In the genomic region with DNA sequence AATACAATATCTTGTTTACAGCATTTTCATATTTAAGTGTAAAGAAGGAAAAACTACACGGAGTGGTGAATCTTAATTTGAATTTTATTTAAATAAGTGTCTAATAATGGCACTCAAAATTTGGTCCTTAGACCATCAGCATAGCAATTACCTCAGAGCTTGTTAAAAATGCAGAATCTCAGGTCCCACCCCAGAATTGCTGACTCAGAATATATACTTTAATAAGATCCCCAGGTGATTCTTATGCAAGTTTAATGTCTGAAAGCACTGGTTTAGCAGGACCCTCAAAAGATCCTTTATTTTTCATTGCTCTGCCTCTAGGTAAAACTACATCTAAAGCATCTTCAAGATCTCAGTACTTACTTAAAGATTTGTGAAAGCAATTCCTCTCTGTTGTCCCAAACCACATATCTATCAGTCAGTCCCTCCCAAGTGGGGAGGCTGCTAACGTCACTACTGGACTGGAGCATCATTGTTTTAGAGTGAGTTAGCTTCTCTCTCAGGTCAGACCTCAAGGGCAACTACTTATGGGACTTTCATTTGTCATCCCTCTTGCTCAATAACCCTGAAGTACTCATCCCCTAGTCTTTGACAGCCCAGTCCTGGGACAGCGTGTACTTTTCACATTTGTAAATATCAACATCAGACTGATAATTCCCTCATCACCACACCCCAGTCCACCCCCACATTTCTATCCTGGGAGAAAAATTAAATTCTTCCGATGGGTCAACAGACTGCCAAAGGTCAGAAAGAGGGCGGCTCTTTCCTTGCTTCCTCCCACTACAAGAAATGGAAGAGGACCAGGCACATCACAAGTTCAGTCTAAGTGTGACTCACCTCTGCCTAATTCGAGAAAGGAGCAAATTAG, we compare ENCODE assay signal across 1 cellular context.
TF ChIP-seq lines count a peak whose summit lies in the region.

No MANE protein-coding gene starts in this region.

TF ChIP-seq in HepG2, 621 proteins besides CTCF, POLR2A, EP300 and RAD21 (continued from another document):
- TF ChIP-seq, protein P1, sequence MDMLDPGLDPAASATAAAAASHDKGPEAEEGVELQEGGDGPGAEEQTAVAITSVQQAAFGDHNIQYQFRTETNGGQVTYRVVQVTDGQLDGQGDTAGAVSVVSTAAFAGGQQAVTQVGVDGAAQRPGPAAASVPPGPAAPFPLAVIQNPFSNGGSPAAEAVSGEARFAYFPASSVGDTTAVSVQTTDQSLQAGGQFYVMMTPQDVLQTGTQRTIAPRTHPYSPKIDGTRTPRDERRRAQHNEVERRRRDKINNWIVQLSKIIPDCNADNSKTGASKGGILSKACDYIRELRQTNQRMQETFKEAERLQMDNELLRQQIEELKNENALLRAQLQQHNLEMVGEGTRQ (IDR thresholded peaks at IDR 0.05; ENCODE audit: low read depth, low read length) = no peak
- TF ChIP-seq, protein P1 (CRISPR knock-in tag; IDR thresholded peaks at IDR 0.05; ENCODE audit: borderline replicate concordance) = no peak
- TF ChIP-seq ZNF256 (CRISPR knock-in tag; conservative IDR thresholded peaks at IDR 0.05) (no peak), ETV5 (CRISPR knock-in tag; IDR thresholded peaks at IDR 0.05; ENCODE audit: borderline replicate concordance) (no peak), MEIS2 (CRISPR knock-in tag; IDR thresholded peaks at IDR 0.05) (no peak), SETDB1 (CRISPR knock-in tag; IDR thresholded peaks at IDR 0.05; ENCODE audit: borderline replicate concordance) (no peak), ZNF20 (CRISPR knock-in tag; IDR thresholded peaks at IDR 0.05) (no peak), DNMT3B (CRISPR knock-in tag; conservative IDR thresholded peaks at IDR 0.05) (no peak), SOX13 (IDR thresholded peaks at IDR 0.05) (no peak), SOX13 (CRISPR knock-in tag; conservative IDR thresholded peaks at IDR 0.05 in 1 of 2, IDR thresholded peaks at IDR 0.05 in 1 of 2) (no peak)
- TF ChIP-seq, protein P2, sequence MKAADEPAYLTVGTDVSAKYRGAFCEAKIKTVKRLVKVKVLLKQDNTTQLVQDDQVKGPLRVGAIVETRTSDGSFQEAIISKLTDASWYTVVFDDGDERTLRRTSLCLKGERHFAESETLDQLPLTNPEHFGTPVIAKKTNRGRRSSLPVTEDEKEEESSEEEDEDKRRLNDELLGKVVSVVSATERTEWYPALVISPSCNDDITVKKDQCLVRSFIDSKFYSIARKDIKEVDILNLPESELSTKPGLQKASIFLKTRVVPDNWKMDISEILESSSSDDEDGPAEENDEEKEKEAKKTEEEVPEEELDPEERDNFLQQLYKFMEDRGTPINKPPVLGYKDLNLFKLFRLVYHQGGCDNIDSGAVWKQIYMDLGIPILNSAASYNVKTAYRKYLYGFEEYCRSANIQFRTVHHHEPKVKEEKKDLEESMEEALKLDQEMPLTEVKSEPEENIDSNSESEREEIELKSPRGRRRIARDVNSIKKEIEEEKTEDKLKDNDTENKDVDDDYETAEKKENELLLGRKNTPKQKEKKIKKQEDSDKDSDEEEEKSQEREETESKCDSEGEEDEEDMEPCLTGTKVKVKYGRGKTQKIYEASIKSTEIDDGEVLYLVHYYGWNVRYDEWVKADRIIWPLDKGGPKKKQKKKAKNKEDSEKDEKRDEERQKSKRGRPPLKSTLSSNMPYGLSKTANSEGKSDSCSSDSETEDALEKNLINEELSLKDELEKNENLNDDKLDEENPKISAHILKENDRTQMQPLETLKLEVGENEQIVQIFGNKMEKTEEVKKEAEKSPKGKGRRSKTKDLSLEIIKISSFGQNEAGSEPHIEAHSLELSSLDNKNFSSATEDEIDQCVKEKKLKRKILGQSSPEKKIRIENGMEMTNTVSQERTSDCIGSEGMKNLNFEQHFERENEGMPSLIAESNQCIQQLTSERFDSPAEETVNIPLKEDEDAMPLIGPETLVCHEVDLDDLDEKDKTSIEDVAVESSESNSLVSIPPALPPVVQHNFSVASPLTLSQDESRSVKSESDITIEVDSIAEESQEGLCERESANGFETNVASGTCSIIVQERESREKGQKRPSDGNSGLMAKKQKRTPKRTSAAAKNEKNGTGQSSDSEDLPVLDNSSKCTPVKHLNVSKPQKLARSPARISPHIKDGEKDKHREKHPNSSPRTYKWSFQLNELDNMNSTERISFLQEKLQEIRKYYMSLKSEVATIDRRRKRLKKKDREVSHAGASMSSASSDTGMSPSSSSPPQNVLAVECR (CRISPR knock-in tag; IDR thresholded peaks at IDR 0.05; ENCODE audit: borderline replicate concordance) = no peak
- TF ChIP-seq, protein P3, sequence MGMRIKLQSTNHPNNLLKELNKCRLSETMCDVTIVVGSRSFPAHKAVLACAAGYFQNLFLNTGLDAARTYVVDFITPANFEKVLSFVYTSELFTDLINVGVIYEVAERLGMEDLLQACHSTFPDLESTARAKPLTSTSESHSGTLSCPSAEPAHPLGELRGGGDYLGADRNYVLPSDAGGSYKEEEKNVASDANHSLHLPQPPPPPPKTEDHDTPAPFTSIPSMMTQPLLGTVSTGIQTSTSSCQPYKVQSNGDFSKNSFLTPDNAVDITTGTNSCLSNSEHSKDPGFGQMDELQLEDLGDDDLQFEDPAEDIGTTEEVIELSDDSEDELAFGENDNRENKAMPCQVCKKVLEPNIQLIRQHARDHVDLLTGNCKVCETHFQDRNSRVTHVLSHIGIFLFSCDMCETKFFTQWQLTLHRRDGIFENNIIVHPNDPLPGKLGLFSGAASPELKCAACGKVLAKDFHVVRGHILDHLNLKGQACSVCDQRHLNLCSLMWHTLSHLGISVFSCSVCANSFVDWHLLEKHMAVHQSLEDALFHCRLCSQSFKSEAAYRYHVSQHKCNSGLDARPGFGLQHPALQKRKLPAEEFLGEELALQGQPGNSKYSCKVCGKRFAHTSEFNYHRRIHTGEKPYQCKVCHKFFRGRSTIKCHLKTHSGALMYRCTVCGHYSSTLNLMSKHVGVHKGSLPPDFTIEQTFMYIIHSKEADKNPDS (CRISPR knock-in tag; IDR thresholded peaks at IDR 0.05) = no peak
